ENCODE assay signal across 10 cellular contexts in the genomic region with DNA sequence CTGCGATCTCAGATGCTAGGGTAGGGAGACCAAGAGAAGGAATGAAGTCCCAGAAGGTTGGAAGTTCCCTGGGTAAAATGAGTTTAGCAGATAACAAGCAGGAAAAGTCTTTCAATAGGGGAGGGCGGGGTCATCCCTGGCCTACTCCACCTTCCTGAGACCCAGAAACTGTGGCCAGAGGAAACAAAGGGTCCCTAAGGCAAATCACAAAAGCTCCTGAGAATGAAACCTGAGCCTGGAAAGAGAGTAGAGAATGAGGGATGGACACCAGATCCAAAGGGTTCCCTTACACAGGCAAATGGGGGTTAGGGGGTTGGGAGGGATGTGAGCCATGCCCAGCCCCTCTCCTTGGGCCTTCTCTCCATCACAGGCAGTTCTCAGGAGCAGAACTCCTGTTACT. TPM values are rescaled to one million over a fixed set of nuclear protein-coding genes. Genes with fewer than 3 reads are reported as not detected.
DNase-seq lines count a peak whose midpoint lies in the region; ATAC-seq and TF ChIP-seq lines count a peak whose summit lies in the region.
"Had no signal": no experiment of that assay in that cellular context is flagged by ENCODE, and none has a peak within 500 bp of the region (broad histone marks: within the 10 kb centered on the region; RNA-seq: fewer than 3 reads in every experiment).

No MANE protein-coding gene starts in this region.

- peaks cover 84% of the 10 kb centered on the region for H3K4me1 Mint-ChIP-seq in CD4-positive, alpha-beta T cell (ENCODE audit: low read depth)
- peaks cover 87% of the 10 kb centered on the region for H3K4me1 Mint-ChIP-seq in activated CD4-positive, alpha-beta T cell treated with anti-CD3 and anti-CD28 coated beads for 36 hours

- H3K36me3 ChIP-seq in WERI-Rb-1 (no peaks in the 10 kb centered on the region), hepatocyte (replicated peaks; ENCODE audit: insufficient read depth, low read depth) (no peaks in the 10 kb centered on the region), psoas muscle (ENCODE audit: insufficient read depth in 1 of 2, low read depth in 1 of 2) (no peaks in the 10 kb centered on the region)

- intact Hi-C loops in CD4-positive, alpha-beta T cell (cut with DNase I, micrococcal nuclease), result loop anchor here (1.0 to 5.0 kb wide), 3 partner anchors 13 to 48 kb away; a partner anchor contains a TSS
- intact Hi-C loops in psoas muscle (cut with DNase I), result loop anchor here in 1 of 2 donors (2.0 kb wide), 1 partner anchor 41 kb away; no protein-coding TSS in a partner anchor
- intact Hi-C loops in activated CD4-positive, alpha-beta T cell treated with anti-CD3 and anti-CD28 coated beads for 36 hours (cut with DNase I, micrococcal nuclease), result loop anchor here (2.0 to 5.0 kb wide), 3 partner anchors 42 to 172 kb away; a partner anchor contains a TSS

- DNase-seq in CD4-positive, alpha-beta T cell, result no peak
- DNase-seq in WERI-Rb-1, result no peak
- no peak for DNase-seq in hepatocyte (ENCODE audit: low spot score)
- DNase-seq in psoas muscle, result no peak
- DNase-seq in NCI-H2171 (lab: John Stamatoyannopoulos, UW), result no peak
- DNase-seq in activated CD4-positive, alpha-beta T cell treated with anti-CD3 and anti-CD28 coated beads for 36 hours, result no peak
- DNase-seq: NCI-H446 treated with DMSO at 0.1 percent for 48 hours had no signal

- H3K79me2 ChIP-seq in hepatocyte, result no peaks in the 10 kb centered on the region

- H3K4me1 ChIP-seq in hepatocyte (ENCODE audit: insufficient read depth) (peaks cover 73% of the 10 kb centered on the region), psoas muscle (peaks cover 90% of the 10 kb centered on the region)

- ATAC-seq in CD4-positive, alpha-beta T cell (ENCODE audit: poor library complexity), result no peak
- ATAC-seq in psoas muscle, result no peak
- no peak for ATAC-seq in HG03108 (IDR thresholded peaks at IDR 0.05; ENCODE audit: unreplicated experiment)
- ATAC-seq in GM21529 (IDR thresholded peaks at IDR 0.05; ENCODE audit: unreplicated experiment), result no peak
- ATAC-seq in activated CD4-positive, alpha-beta T cell treated with anti-CD3 and anti-CD28 coated beads for 36 hours, result no peak

- peak overlapping the region; percentile 99 for H3K27ac Mint-ChIP-seq in CD4-positive, alpha-beta T cell
- no peak overlapping the region for H3K27ac Mint-ChIP-seq in activated CD4-positive, alpha-beta T cell treated with anti-CD3 and anti-CD28 coated beads for 36 hours

- no peak for TF ChIP-seq CTCF in CD4-positive, alpha-beta T cell (IDR thresholded peaks at IDR 0.05)
- TF ChIP-seq CTCF in WERI-Rb-1 (IDR thresholded peaks at IDR 0.05; ENCODE audit: low read depth, low read length) (no peak), hepatocyte (IDR thresholded peaks at IDR 0.05; ENCODE audit: poor library complexity) (no peak), psoas muscle (IDR thresholded peaks at IDR 0.05) (no peak)

- H3K27ac ChIP-seq in CD4-positive, alpha-beta T cell (ENCODE audit: low read depth, low read length), result peak overlapping the region; percentile 29
- H3K27ac ChIP-seq in WERI-Rb-1 (peak overlapping the region; percentile 65; the same call in 1 of the 2 replicates), hepatocyte (peak overlapping the region; percentile 76), psoas muscle (peak overlapping the region; percentile 99)

- no peaks in the 10 kb centered on the region for H3K27me3 Mint-ChIP-seq in CD4-positive, alpha-beta T cell
- H3K27me3 Mint-ChIP-seq in activated CD4-positive, alpha-beta T cell treated with anti-CD3 and anti-CD28 coated beads for 36 hours, result no peaks in the 10 kb centered on the region

- no peak overlapping the region for H3K4me3 ChIP-seq in WERI-Rb-1 (ENCODE audit: low read depth, low read length)
- no peak overlapping the region for H3K4me3 ChIP-seq in hepatocyte
- peak overlapping the region; percentile 46 for H3K4me3 ChIP-seq in psoas muscle

- 87% methylated on average over 2 of the region's 2 CpGs for WGBS in hepatocyte (ENCODE audit: low lambda C conversion rate, missing lambda C conversion rate)
- WGBS in psoas muscle, 3 donors, result 64 to 76% (median 69%) methylated on average over 2 of the region's 2 CpGs

- H2AFZ ChIP-seq in hepatocyte, result no peak overlapping the region

- no peaks in the 10 kb centered on the region for H3K36me3 Mint-ChIP-seq in CD4-positive, alpha-beta T cell (ENCODE audit: low read depth)
- H3K36me3 Mint-ChIP-seq in activated CD4-positive, alpha-beta T cell treated with anti-CD3 and anti-CD28 coated beads for 36 hours (ENCODE audit: low read depth), result no peaks in the 10 kb centered on the region

- POLR2A ChIA-PET in CD4-positive, alpha-beta T cell (lab: Charles Lee), result interaction anchor here (0.7 to 6.6 kb wide), 7 partner anchors 12 to 56 kb away, joined by 3 to 335 read pairs (median 18); a partner anchor contains a TSS
- POLR2A ChIA-PET in activated CD4-positive, alpha-beta T cell treated with anti-CD3 and anti-CD28 coated beads for 36 hours (lab: Charles Lee), result interaction anchor here (1.4 kb wide), 1 partner anchor 11 kb away, joined by 4 read pairs; no protein-coding TSS in a partner anchor

- H3K9me2 ChIP-seq in hepatocyte (replicated peaks; ENCODE audit: insufficient read depth), result no peaks in the 10 kb centered on the region

- no peaks in the 10 kb centered on the region for H4K20me1 ChIP-seq in hepatocyte (ENCODE audit: insufficient read depth, poor library complexity, severe bottlenecking)

- CTCF ChIA-PET in CD4-positive, alpha-beta T cell (lab: Charles Lee), result interaction anchor here (0.6 to 6.6 kb wide), 9 partner anchors 10 to 183 kb away, joined by 3 to 96 read pairs (median 4); a partner anchor contains a TSS
- CTCF ChIA-PET in activated CD4-positive, alpha-beta T cell treated with anti-CD3 and anti-CD28 coated beads for 36 hours (lab: Charles Lee), result interaction anchor here (0.6 to 6.8 kb wide), 12 partner anchors 10 to 122 kb away, joined by 3 to 156 read pairs (median 14); a partner anchor contains a TSS

- no peaks in the 10 kb centered on the region for H3K9me3 Mint-ChIP-seq in CD4-positive, alpha-beta T cell
- H3K9me3 Mint-ChIP-seq in activated CD4-positive, alpha-beta T cell treated with anti-CD3 and anti-CD28 coated beads for 36 hours (ENCODE audit: low read depth), result no peaks in the 10 kb centered on the region
- H3K9me3 Mint-ChIP-seq: activated T-helper 1 cell treated with anti-CD3 and anti-CD28 coated beads, Interleukin-12 subunit alpha, Interleukin-12 subunit beta, Interleukin-2, Interleukin-4 antibody, amounts not matched to agents 30 ng/mL and 10 ng/mL and 1 ng/mL, durations not matched to agents 14 hours and 24 hours and 36 hours had no signal

- H3K27me3 ChIP-seq in CD4-positive, alpha-beta T cell (ENCODE audit: control insufficient read depth, insufficient read depth, low read length), result no peaks in the 10 kb centered on the region
- H3K27me3 ChIP-seq in WERI-Rb-1 (ENCODE audit: insufficient read depth, low read depth, severe bottlenecking) (no peaks in the 10 kb centered on the region), hepatocyte (no peaks in the 10 kb centered on the region), psoas muscle (ENCODE audit: insufficient read depth in 3 of 3, low read length in 2 of 3) (no peaks in the 10 kb centered on the region)

- H3K9me3 ChIP-seq in CD4-positive, alpha-beta T cell (ENCODE audit: control insufficient read depth, low read length), result no peaks in the 10 kb centered on the region
- H3K9me3 ChIP-seq in WERI-Rb-1 (ENCODE audit: severe bottlenecking), result no peaks in the 10 kb centered on the region
- no peaks in the 10 kb centered on the region for H3K9me3 ChIP-seq in hepatocyte (ENCODE audit: low read depth)
- no peaks in the 10 kb centered on the region for H3K9me3 ChIP-seq in psoas muscle

- H3K4me2 ChIP-seq in hepatocyte, result no peak overlapping the region

- H3K4me3 Mint-ChIP-seq in CD4-positive, alpha-beta T cell, result peak overlapping the region; percentile 31
- no peak overlapping the region for H3K4me3 Mint-ChIP-seq in activated CD4-positive, alpha-beta T cell treated with anti-CD3 and anti-CD28 coated beads for 36 hours
- H3K4me3 Mint-ChIP-seq: activated T-helper 1 cell treated with anti-CD3 and anti-CD28 coated beads, Interleukin-12 subunit alpha, Interleukin-12 subunit beta, Interleukin-2, Interleukin-4 antibody, amounts not matched to agents 30 ng/mL and 10 ng/mL and 1 ng/mL, durations not matched to agents 14 hours and 24 hours and 36 hours had no signal

RNA-seq across cellular contexts. Expression of a gene that starts 9.6 kb away (rescaled TPM):
- total RNA-seq in CD4-positive, alpha-beta T cell, result 10 to 100 TPM; 29.6 to 34.1 TPM
- total RNA-seq in hepatocyte (2.3 and 3.0 TPM in 2 replicates), psoas muscle (10 to 100 TPM; 29.4 to 88.7 (median 51.0) TPM)
- polyA plus RNA-seq in hepatocyte (6.9 and 7.1 TPM in 2 replicates), psoas muscle (10 to 100 TPM; 21.4 to 41.6 (median 24.4) TPM)
- total RNA-seq in activated CD4-positive, alpha-beta T cell treated with anti-CD3 and anti-CD28 coated beads for 36 hours, result 1 to 10 TPM; 5.2 to 5.4 TPM

RNA-seq across cellular contexts. Expression of a gene that starts 11.7 kb away (rescaled TPM):
- total RNA-seq in CD4-positive, alpha-beta T cell, result 10 to 100 TPM; 77.0 to 79.2 TPM
- 71.9 and 81.6 TPM in 2 replicates for total RNA-seq in hepatocyte
- polyA plus RNA-seq in hepatocyte, result 26.7 and 31.4 TPM in 2 replicates
- 10 to 100 TPM; 63.3 to 75.6 (median 69.0) TPM for total RNA-seq in psoas muscle
- 10 to 100 TPM; 48.6 to 84.7 (median 56.4) TPM for polyA plus RNA-seq in psoas muscle
- total RNA-seq in activated CD4-positive, alpha-beta T cell treated with anti-CD3 and anti-CD28 coated beads for 36 hours, result 10 to 100 TPM; 81.7 to 89.6 TPM

RNA-seq across cellular contexts. Expression of a gene that starts 30.3 kb away (rescaled TPM):
- total RNA-seq in CD4-positive, alpha-beta T cell, result 100 to 1,000 TPM; 195 to 207 TPM
- 26.7 and 30.2 TPM in 2 replicates for total RNA-seq in hepatocyte
- polyA plus RNA-seq in hepatocyte, result 33.0 and 37.5 TPM in 2 replicates
- total RNA-seq in psoas muscle, result 10 to 100 TPM; 43.9 to 76.7 (median 57.1) TPM
- polyA plus RNA-seq in psoas muscle, result 10 to 100 TPM; 34.5 to 53.6 (median 38.6) TPM
- 100 to 1,000 TPM in 1 of 2 experiments, 10 to 100 TPM in 1; 88.3 to 104 TPM for total RNA-seq in activated CD4-positive, alpha-beta T cell treated with anti-CD3 and anti-CD28 coated beads for 36 hours

RNA-seq across cellular contexts. Expression of a gene that starts 47.3 kb away (rescaled TPM):
- 10 to 100 TPM; 35.2 to 36.4 TPM for total RNA-seq in CD4-positive, alpha-beta T cell
- total RNA-seq in hepatocyte, result 35.3 and 40.2 TPM in 2 replicates
- 20.7 and 22.5 TPM in 2 replicates for polyA plus RNA-seq in hepatocyte
- 10 to 100 TPM; 39.5 to 55.1 (median 42.9) TPM for total RNA-seq in psoas muscle
- polyA plus RNA-seq in psoas muscle, result 10 to 100 TPM in 2 of 3 donors, 1 to 10 TPM in 1; 9.5 to 60.0 (median 29.0) TPM
- 10 to 100 TPM; 12.9 to 13.1 TPM for total RNA-seq in activated CD4-positive, alpha-beta T cell treated with anti-CD3 and anti-CD28 coated beads for 36 hours

RNA-seq across cellular contexts. Expression of a gene that starts 55.8 kb away (rescaled TPM):
- total RNA-seq in CD4-positive, alpha-beta T cell, result 10 to 100 TPM; 82.9 to 85.3 TPM
- 55.7 and 66.8 TPM in 2 replicates for total RNA-seq in hepatocyte
- polyA plus RNA-seq in hepatocyte, result 69.8 and 69.9 TPM in 2 replicates
- 100 to 1,000 TPM in 2 of 4 donors, 10 to 100 TPM in 2; 56.3 to 120 (median 87.9) TPM for total RNA-seq in psoas muscle
- 100 to 1,000 TPM in 1 of 3 donors, 10 to 100 TPM in 2; 51.1 to 115 (median 55.9) TPM for polyA plus RNA-seq in psoas muscle
- 100 to 1,000 TPM in 1 of 2 experiments, 10 to 100 TPM in 1; 97.4 to 110 TPM for total RNA-seq in activated CD4-positive, alpha-beta T cell treated with anti-CD3 and anti-CD28 coated beads for 36 hours

Comparison
In these comparisons a context has a peak if more than half of its experiments do, and no peak if none do; other contexts are left out.
1. H3K27ac ChIP-seq: peak in every context shown above with its lines; median percentile 99 in psoas muscle; 76 in hepatocyte; 65 in WERI-Rb-1; 29 in CD4-positive, alpha-beta T cell.